ENCODE assay signal across 11 cellular contexts in the genomic region with DNA sequence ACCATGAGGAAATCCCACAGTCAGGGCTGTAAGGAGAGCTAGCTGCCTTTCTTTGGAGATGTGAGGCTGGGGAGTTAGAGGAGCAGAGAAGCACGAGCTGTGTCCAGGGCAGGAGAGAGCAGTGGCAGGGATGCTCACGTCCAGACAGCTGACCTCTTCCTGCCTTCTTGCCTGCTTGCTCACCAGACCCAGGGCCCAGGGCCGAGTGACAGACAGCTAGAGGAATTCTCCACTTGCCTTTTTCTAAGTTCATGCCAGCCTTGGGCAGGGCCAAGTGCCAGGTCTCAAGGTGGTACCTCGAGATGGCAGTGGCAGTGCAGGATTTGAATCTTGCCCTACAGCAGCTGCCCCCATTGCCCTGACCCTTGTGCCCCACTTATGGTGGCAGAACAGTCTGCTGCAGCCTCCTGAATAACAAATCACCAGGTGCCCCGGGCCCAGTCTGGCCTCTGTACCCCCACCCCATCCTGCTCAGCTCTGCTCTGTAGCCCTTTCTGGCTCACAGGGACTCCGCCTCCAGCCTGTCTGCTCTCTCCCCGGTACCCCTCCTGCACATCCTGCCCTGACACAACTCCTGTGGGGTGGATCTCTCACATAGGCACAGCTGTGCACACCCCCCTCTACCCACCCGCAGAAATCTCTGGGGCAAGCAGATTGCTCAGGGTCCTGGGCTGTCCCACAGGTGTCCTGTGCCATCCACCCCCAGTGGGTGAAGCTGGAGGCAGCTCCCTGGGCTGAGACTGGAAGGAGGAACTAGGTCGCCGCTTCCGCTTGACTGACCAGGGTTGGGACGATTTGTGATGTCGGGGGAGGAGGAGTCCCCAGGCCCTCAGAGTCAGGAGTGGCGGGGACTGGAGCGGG. TPM values are rescaled to one million over a fixed set of nuclear protein-coding genes. Genes with fewer than 3 reads are reported as not detected.
DNase-seq lines count a peak whose midpoint lies in the region; ATAC-seq and TF ChIP-seq lines count a peak whose summit lies in the region.
"Had no signal": no experiment of that assay in that cellular context is flagged by ENCODE, and none has a peak within 500 bp of the region (broad histone marks: within the 10 kb centered on the region; RNA-seq: fewer than 3 reads in every experiment).

No MANE protein-coding gene starts in this region.

- H3K4me1 ChIP-seq in mesenchymal stem cell (ENCODE audit: control insufficient read depth, insufficient read depth, low read depth, low read length) = peaks cover 12% of the 10 kb centered on the region

- no peak overlapping the region for H3K4me2 ChIP-seq in mesenchymal stem cell (ENCODE audit: low read length, poor library complexity, severe bottlenecking)

- no peak overlapping the region for H2BK5ac ChIP-seq in mesenchymal stem cell (ENCODE audit: low read depth, low read length, poor library complexity, severe bottlenecking)

- no peak overlapping the region for H3K14ac ChIP-seq in mesenchymal stem cell (ENCODE audit: low read length in 2 of 2)

- CTCF ChIA-PET in activated B cell treated with CpG ODN at 0.5 μM for 24 hours (lab: Charles Lee) = interaction anchor here (1.0 to 3.2 kb wide), 4 partner anchors 10 to 89 kb away, joined by 3 to 14 read pairs (median 3); no protein-coding TSS in a partner anchor

- H3K27me3 Mint-ChIP-seq in activated B cell treated with CpG ODN at 0.5 μM for 24 hours = no peaks in the 10 kb centered on the region
- no peaks in the 10 kb centered on the region for H3K27me3 Mint-ChIP-seq in memory B cell
- peaks cover 0 to 4% (median 2%) of the 10 kb centered on the region in 3 donors for H3K27me3 Mint-ChIP-seq in immature natural killer cell (ENCODE audit: low read depth in 3 of 3)

- H4K91ac ChIP-seq in mesenchymal stem cell (ENCODE audit: low read length) = no peak overlapping the region

- H3K4ac ChIP-seq in mesenchymal stem cell (ENCODE audit: low read depth in 1 of 2, low read length in 2 of 2) = no peak overlapping the region

- H3K79me1 ChIP-seq in mesenchymal stem cell (replicated peaks; ENCODE audit: low read length, poor library complexity, severe bottlenecking) = no peaks in the 10 kb centered on the region

- intact Hi-C loops in activated B cell treated with CpG ODN at 0.5 μM for 24 hours (cut with micrococcal nuclease) = no loop called here

- H3K18ac ChIP-seq in mesenchymal stem cell (ENCODE audit: low read depth in 1 of 2, low read length in 2 of 2) = no peak overlapping the region

- 68% methylated on average over 14 of the region's 15 CpGs for WGBS in mesenchymal stem cell

- H3K9me3 Mint-ChIP-seq in activated B cell treated with CpG ODN at 0.5 μM for 24 hours = no peaks in the 10 kb centered on the region
- H3K9me3 Mint-ChIP-seq in memory B cell = no peaks in the 10 kb centered on the region
- no peaks in the 10 kb centered on the region for H3K9me3 Mint-ChIP-seq in immature natural killer cell
- H3K9me3 Mint-ChIP-seq: T-helper 1 cell treated with Interleukin-12 subunit alpha and Interleukin-12 subunit beta and Interleukin-4 antibody, amounts not matched to agents 30 μg/mL and 1 μg/mL, for 36 hours had no signal

- peaks cover 39% of the 10 kb centered on the region for H3K4me1 Mint-ChIP-seq in activated B cell treated with CpG ODN at 0.5 μM for 24 hours
- peaks cover 29% of the 10 kb centered on the region for H3K4me1 Mint-ChIP-seq in memory B cell
- H3K4me1 Mint-ChIP-seq in immature natural killer cell = no peaks in the 10 kb centered on the region

- no peak overlapping the region for H3K9ac ChIP-seq in mesenchymal stem cell (ENCODE audit: low read length)

- no peak overlapping the region for H3K27ac ChIP-seq in mesenchymal stem cell (ENCODE audit: low read length, poor library complexity, severe bottlenecking)
- H3K27ac ChIP-seq: cardiac muscle cell had no signal

- no peak for TF ChIP-seq CTCF in activated B cell treated with CpG ODN at 0.5 μM for 24 hours (IDR thresholded peaks at IDR 0.05)

- peak; percentile 18 for DNase-seq in COLO668 (lab: John Stamatoyannopoulos, UW; ENCODE audit: unreplicated experiment)
- DNase-seq in activated B cell treated with CpG ODN at 0.5 μM for 24 hours = peak; percentile 30
- peak; percentile 41 to 70 for DNase-seq in memory B cell (ENCODE audit: low spot score in 2 of 2)
- DNase-seq in immature natural killer cell = no peak
- no peak for DNase-seq in mesenchymal stem cell
- no peak for DNase-seq in NCI-H2196 treated with DMSO at 0.1 percent for 48 hours (lab: John Stamatoyannopoulos, UW; ENCODE audit: unreplicated experiment)
- DNase-seq in activated CD4-positive, alpha-beta T cell treated with anti-CD3 and anti-CD28 coated beads for 4 hours = no peak

- ATAC-seq in HG03432 (IDR thresholded peaks at IDR 0.05; ENCODE audit: unreplicated experiment) (peak; percentile 39), activated B cell treated with CpG ODN at 0.5 μM for 24 hours (ENCODE audit: low read depth) (peak; percentile 82), memory B cell (ENCODE audit: low read depth) (peak; percentile 83)
- ATAC-seq: left colon had no signal

- no peaks in the 10 kb centered on the region for H3K27me3 ChIP-seq in mesenchymal stem cell (ENCODE audit: control insufficient read depth in 1 of 2, insufficient read depth in 1 of 2, low read length in 2 of 2)
- H3K27me3 ChIP-seq: cardiac muscle cell had no signal

- POLR2A ChIA-PET in activated B cell treated with CpG ODN at 0.5 μM for 24 hours (lab: Charles Lee) = interaction anchor here (0.5 to 0.9 kb wide), 2 partner anchors 28 to 59 kb away, joined by 3 to 5 read pairs; no protein-coding TSS in a partner anchor

- no peak overlapping the region for H2AFZ ChIP-seq in mesenchymal stem cell (ENCODE audit: low read depth, low read length)

- no peak overlapping the region for H3K4me3 ChIP-seq in mesenchymal stem cell (ENCODE audit: insufficient read depth in 1 of 2, low read depth in 1 of 2, low read length in 2 of 2)
- H3K4me3 ChIP-seq: cardiac muscle cell had no signal

- H3K9me3 ChIP-seq in mesenchymal stem cell (ENCODE audit: control insufficient read depth, low read length) = no peaks in the 10 kb centered on the region

- H3K36me3 Mint-ChIP-seq in activated B cell treated with CpG ODN at 0.5 μM for 24 hours (ENCODE audit: low read depth) = peaks cover 17% of the 10 kb centered on the region
- peaks cover 7% of the 10 kb centered on the region for H3K36me3 Mint-ChIP-seq in memory B cell
- H3K36me3 Mint-ChIP-seq in immature natural killer cell = peaks cover 0 to 23% (median 14%) of the 10 kb centered on the region in 3 donors

- H3K27ac Mint-ChIP-seq in activated B cell treated with CpG ODN at 0.5 μM for 24 hours (peak overlapping the region; percentile 59), memory B cell (peak overlapping the region; percentile 81), immature natural killer cell (peak overlapping the region in 1 of 6 donors; percentile 31)
- H3K27ac Mint-ChIP-seq: T-helper 1 cell treated with Interleukin-12 subunit alpha and Interleukin-12 subunit beta and Interleukin-4 antibody, amounts not matched to agents 30 μg/mL and 1 μg/mL, for 36 hours had no signal

- H2BK12ac ChIP-seq in mesenchymal stem cell (ENCODE audit: low read length in 2 of 2) = no peak overlapping the region

- peaks cover 21 to 73% of the 10 kb centered on the region in 2 experiments for H3K36me3 ChIP-seq in mesenchymal stem cell (ENCODE audit: control insufficient read depth in 1 of 2, insufficient read depth in 2 of 2, low read depth in 1 of 2, low read length in 2 of 2)
- H3K36me3 ChIP-seq: cardiac muscle cell had no signal

- H2BK120ac ChIP-seq in mesenchymal stem cell (ENCODE audit: low read depth, low read length) = no peak overlapping the region

- peak overlapping the region; percentile 46 for H3K4me3 Mint-ChIP-seq in activated B cell treated with CpG ODN at 0.5 μM for 24 hours
- peak overlapping the region; percentile 32 for H3K4me3 Mint-ChIP-seq in memory B cell
- H3K4me3 Mint-ChIP-seq in immature natural killer cell = no peak overlapping the region
- H3K4me3 Mint-ChIP-seq: T-helper 1 cell treated with Interleukin-12 subunit alpha and Interleukin-12 subunit beta and Interleukin-4 antibody, amounts not matched to agents 30 μg/mL and 1 μg/mL, for 36 hours had no signal

- H3K23ac ChIP-seq in mesenchymal stem cell (ENCODE audit: low read length in 2 of 2) = no peak overlapping the region

- H4K8ac ChIP-seq in mesenchymal stem cell (ENCODE audit: low read length) = no peak overlapping the region

- H2BK15ac ChIP-seq in mesenchymal stem cell (ENCODE audit: low read depth, poor library complexity, severe bottlenecking) = no peak overlapping the region

- no peak overlapping the region for H2AK5ac ChIP-seq in mesenchymal stem cell (ENCODE audit: low read length, severe bottlenecking)

RNA-seq across cellular contexts. Expression of gene GRIN2C, which starts 26.0 kb away (rescaled TPM):
- total RNA-seq in activated B cell treated with CpG ODN at 0.5 μM for 24 hours = not detected in 2 replicates
- under 1 TPM in 1 of 3 donors, not detected in 2; 0.66 TPM for polyA plus RNA-seq in immature natural killer cell
- not detected for polyA plus RNA-seq in mesenchymal stem cell (2013, experiment 1 of 2)
- polyA plus RNA-seq in mesenchymal stem cell (2013, experiment 2 of 2) = 0.01 TPM

RNA-seq across cellular contexts. Expression of gene FDXR, which starts 39.1 kb away (rescaled TPM):
- total RNA-seq in activated B cell treated with CpG ODN at 0.5 μM for 24 hours = 4.6 and 5.5 TPM in 2 replicates
- polyA plus RNA-seq in immature natural killer cell = 10 to 100 TPM in 1 of 3 donors, 1 to 10 TPM in 2; 3.9 to 10.3 (median 8.0) TPM
- 11.8 TPM for polyA plus RNA-seq in mesenchymal stem cell (2013, experiment 1 of 2)
- polyA plus RNA-seq in mesenchymal stem cell (2013, experiment 2 of 2) = 11.7 TPM

RNA-seq across cellular contexts. Expression of gene NAT9, which starts 57.6 kb away (rescaled TPM):
- 59.4 and 79.7 TPM in 2 replicates for total RNA-seq in activated B cell treated with CpG ODN at 0.5 μM for 24 hours
- polyA plus RNA-seq in immature natural killer cell = 10 to 100 TPM in 1 of 3 donors, 1 to 10 TPM in 2; 4.3 to 11.2 (median 6.3) TPM
- polyA plus RNA-seq in mesenchymal stem cell (2013, experiment 1 of 2) = 29.5 TPM
- 30.4 TPM for polyA plus RNA-seq in mesenchymal stem cell (2013, experiment 2 of 2)

RNA-seq across cellular contexts. Expression of gene FADS6, which starts 59.7 kb away (rescaled TPM):
- not detected in 2 replicates for total RNA-seq in activated B cell treated with CpG ODN at 0.5 μM for 24 hours
- not detected for polyA plus RNA-seq in immature natural killer cell
- not detected for polyA plus RNA-seq in mesenchymal stem cell (2013, experiment 1 of 2)
- not detected for polyA plus RNA-seq in mesenchymal stem cell (2013, experiment 2 of 2)

Comparison
In these comparisons a context has a peak if more than half of its experiments do, and no peak if none do; other contexts are left out.
1. DNase-seq: peak in COLO668 (single experiment), activated B cell treated with CpG ODN at 0.5 μM for 24 hours (single experiment) and memory B cell (2 of 2); none in immature natural killer cell (0 of 3), mesenchymal stem cell (single experiment), NCI-H2196 treated with DMSO at 0.1 percent for 48 hours (single experiment) and activated CD4-positive, alpha-beta T cell treated with anti-CD3 and anti-CD28 coated beads for 4 hours (0 of 2).
2. H3K4me3 Mint-ChIP-seq: peak in activated B cell treated with CpG ODN at 0.5 μM for 24 hours (single experiment) and memory B cell (single experiment); none in immature natural killer cell (0 of 5).
3. Peak in every context shown above with its lines, with median percentiles within 50 percentile points of each other: ATAC-seq.